ENCODE assay signal across 8 cellular contexts in genomic region chr1:21337459-21337930, GRCh38. TPM values are rescaled to one million over a fixed set of nuclear protein-coding genes. Genes with fewer than 3 reads are reported as not detected.
DNase-seq lines count a peak whose midpoint lies in the region; ATAC-seq and TF ChIP-seq lines count a peak whose summit lies in the region.

No MANE protein-coding gene starts in this region.

- TF ChIP-seq POLR2A in suprapubic skin (IDR thresholded peaks at IDR 0.05), result no peak

- no peaks in the 10 kb centered on the region for H3K27me3 Mint-ChIP-seq in activated CD4-positive, alpha-beta T cell treated with anti-CD3 and anti-CD28 coated beads for 36 hours

- H3K4me1 Mint-ChIP-seq in activated CD4-positive, alpha-beta T cell treated with anti-CD3 and anti-CD28 coated beads for 36 hours, result peaks cover 97% of the 10 kb centered on the region

- intact Hi-C loops in activated CD4-positive, alpha-beta T cell treated with anti-CD3 and anti-CD28 coated beads for 36 hours (cut with DNase I, micrococcal nuclease), result no loop called here
- intact Hi-C loops in Panc1 (cut with micrococcal nuclease; ENCODE audit: unreplicated experiment), result loop anchor here (5.0 kb wide), 1 partner anchor 35 kb away; no protein-coding TSS in a partner anchor

- TF ChIP-seq EP300 in suprapubic skin (IDR thresholded peaks at IDR 0.05), result no peak

- CTCF ChIA-PET in activated CD4-positive, alpha-beta T cell treated with anti-CD3 and anti-CD28 coated beads for 36 hours (lab: Charles Lee), result interaction anchor here (0.6 to 5.5 kb wide), 11 partner anchors 12 to 230 kb away, joined by 3 to 59 read pairs (median 6); no protein-coding TSS in a partner anchor
- CTCF ChIA-PET in Panc1 (lab: Charles Lee), result interaction anchor here (0.8 to 2.5 kb wide), 5 partner anchors 12 to 82 kb away, joined by 3 to 12 read pairs (median 5); no protein-coding TSS in a partner anchor

- 77% methylated on average over 8 of the region's 8 CpGs for WGBS in hepatocyte (ENCODE audit: low lambda C conversion rate, missing lambda C conversion rate)
- WGBS in suprapubic skin, result 62% methylated on average over 8 of the region's 8 CpGs

- H4K20me1 ChIP-seq in hepatocyte (ENCODE audit: insufficient read depth, poor library complexity, severe bottlenecking), result peaks cover 17% of the 10 kb centered on the region

- peaks cover 85% of the 10 kb centered on the region for H3K4me1 ChIP-seq in Panc1 (ENCODE audit: control insufficient read depth, insufficient read depth, low read length)
- peaks cover 97% of the 10 kb centered on the region for H3K4me1 ChIP-seq in hepatocyte (ENCODE audit: insufficient read depth)
- H3K4me1 ChIP-seq in suprapubic skin, result peaks cover 99% of the 10 kb centered on the region

- no TSS peak for BruUV-seq in Panc1 (replicated peaks; lab: Mats Ljungman, UMichigan)

- H3K27me3 ChIP-seq in Panc1 (ENCODE audit: control insufficient read depth, insufficient read depth, low read length) (no peaks in the 10 kb centered on the region), hepatocyte (no peaks in the 10 kb centered on the region), suprapubic skin (no peaks in the 10 kb centered on the region)

- peaks cover 27% of the 10 kb centered on the region for H3K36me3 Mint-ChIP-seq in activated CD4-positive, alpha-beta T cell treated with anti-CD3 and anti-CD28 coated beads for 36 hours (ENCODE audit: low read depth)

- H3K4me3 ChIP-seq in Panc1 (ENCODE audit: low read depth in 2 of 2, low read length in 2 of 2), result no peak overlapping the region
- H3K4me3 ChIP-seq in hepatocyte, result no peak overlapping the region
- H3K4me3 ChIP-seq in suprapubic skin, result no peak overlapping the region

- TF ChIP-seq CTCF in Panc1 (IDR thresholded peaks at IDR 0.05) (no peak), hepatocyte (IDR thresholded peaks at IDR 0.05; ENCODE audit: poor library complexity) (no peak), suprapubic skin (IDR thresholded peaks at IDR 0.05) (no peak)

- H3K9me3 Mint-ChIP-seq in activated CD4-positive, alpha-beta T cell treated with anti-CD3 and anti-CD28 coated beads for 36 hours (ENCODE audit: low read depth), result no peaks in the 10 kb centered on the region

- H3K9me3 ChIP-seq in Panc1 (ENCODE audit: control insufficient read depth, insufficient read depth, low read depth, low read length) (no peaks in the 10 kb centered on the region), hepatocyte (ENCODE audit: low read depth) (no peaks in the 10 kb centered on the region), suprapubic skin (no peaks in the 10 kb centered on the region)

- peak overlapping the region; percentile 77 for H3K27ac ChIP-seq in Panc1 (ENCODE audit: low read length)
- H3K27ac ChIP-seq in hepatocyte, result peak overlapping the region; percentile 65
- H3K27ac ChIP-seq in suprapubic skin, result peak overlapping the region; percentile 72

- H2AFZ ChIP-seq in hepatocyte, result no peak overlapping the region

- ATAC-seq in activated CD4-positive, alpha-beta T cell treated with anti-CD3 and anti-CD28 coated beads for 36 hours, result no peak
- ATAC-seq in Panc1 (no peak), HG02588 (IDR thresholded peaks at IDR 0.05; ENCODE audit: unreplicated experiment) (no peak), HG03432 (IDR thresholded peaks at IDR 0.05; ENCODE audit: unreplicated experiment) (no peak)

- no peak overlapping the region for H3K4me3 Mint-ChIP-seq in activated CD4-positive, alpha-beta T cell treated with anti-CD3 and anti-CD28 coated beads for 36 hours

- POLR2A ChIA-PET in activated CD4-positive, alpha-beta T cell treated with anti-CD3 and anti-CD28 coated beads for 36 hours (lab: Charles Lee), result interaction anchor here (0.5 to 2.0 kb wide), 3 partner anchors 12 to 676 kb away, joined by 3 to 7 read pairs (median 4); no protein-coding TSS in a partner anchor
- POLR2A ChIA-PET in Panc1 (lab: Charles Lee), result interaction anchor here (0.6 kb wide), 1 partner anchor 84 kb away, joined by 3 read pairs; no protein-coding TSS in a partner anchor

- DNase-seq in activated CD4-positive, alpha-beta T cell treated with anti-CD3 and anti-CD28 coated beads for 36 hours, result no peak
- DNase-seq in activated CD4-positive, alpha-beta T cell treated with anti-CD3 and anti-CD28 coated beads for 4 hours, result no peak
- DNase-seq in Panc1 (ENCODE audit: low read depth, low spot score), result no peak
- no peak for DNase-seq in hepatocyte (ENCODE audit: low spot score)
- DNase-seq in suprapubic skin (ENCODE audit: low spot score in 2 of 2), result no peak
- no peak for DNase-seq in epidermal melanocyte (ENCODE audit: insufficient read length, low spot score)

- in situ Hi-C loops in Panc1 (cut with HindIII; ENCODE audit: low pct_unique_long_range_greater_than_20kb, low sequenced_read_pairs), result no loop called here

- peaks cover 95% of the 10 kb centered on the region for H3K79me2 ChIP-seq in hepatocyte

- H3K9me2 ChIP-seq in hepatocyte (replicated peaks; ENCODE audit: insufficient read depth), result no peaks in the 10 kb centered on the region

- peak overlapping the region; percentile 74 for H3K27ac Mint-ChIP-seq in activated CD4-positive, alpha-beta T cell treated with anti-CD3 and anti-CD28 coated beads for 36 hours

- H3K36me3 ChIP-seq in Panc1 (ENCODE audit: control insufficient read depth, insufficient read depth, low read length) (no peaks in the 10 kb centered on the region), hepatocyte (replicated peaks; ENCODE audit: insufficient read depth, low read depth) (no peaks in the 10 kb centered on the region), suprapubic skin (no peaks in the 10 kb centered on the region)

- H3K4me2 ChIP-seq in hepatocyte, result peak overlapping the region; percentile 56

RNA-seq across cellular contexts. Expression of gene ECE1, which starts 47.2 kb away (rescaled TPM):
- 100 to 1,000 TPM; 130 to 162 TPM for total RNA-seq in activated CD4-positive, alpha-beta T cell treated with anti-CD3 and anti-CD28 coated beads for 36 hours
- 192 TPM for total RNA-seq in Panc1 (2021; ENCODE audit: unreplicated experiment)
- polyA plus RNA-seq in Panc1 (2012; ENCODE audit: insufficient read length), result 250 TPM
- total RNA-seq in hepatocyte, result 35.1 and 60.8 TPM in 2 replicates
- polyA plus RNA-seq in hepatocyte, result 84.4 and 90.6 TPM in 2 replicates
- 10 to 100 TPM; 40.8 to 64.2 (median 55.3) TPM for total RNA-seq in suprapubic skin
